8 cellular contexts compared by ENCODE assay signal in the genomic region with DNA sequence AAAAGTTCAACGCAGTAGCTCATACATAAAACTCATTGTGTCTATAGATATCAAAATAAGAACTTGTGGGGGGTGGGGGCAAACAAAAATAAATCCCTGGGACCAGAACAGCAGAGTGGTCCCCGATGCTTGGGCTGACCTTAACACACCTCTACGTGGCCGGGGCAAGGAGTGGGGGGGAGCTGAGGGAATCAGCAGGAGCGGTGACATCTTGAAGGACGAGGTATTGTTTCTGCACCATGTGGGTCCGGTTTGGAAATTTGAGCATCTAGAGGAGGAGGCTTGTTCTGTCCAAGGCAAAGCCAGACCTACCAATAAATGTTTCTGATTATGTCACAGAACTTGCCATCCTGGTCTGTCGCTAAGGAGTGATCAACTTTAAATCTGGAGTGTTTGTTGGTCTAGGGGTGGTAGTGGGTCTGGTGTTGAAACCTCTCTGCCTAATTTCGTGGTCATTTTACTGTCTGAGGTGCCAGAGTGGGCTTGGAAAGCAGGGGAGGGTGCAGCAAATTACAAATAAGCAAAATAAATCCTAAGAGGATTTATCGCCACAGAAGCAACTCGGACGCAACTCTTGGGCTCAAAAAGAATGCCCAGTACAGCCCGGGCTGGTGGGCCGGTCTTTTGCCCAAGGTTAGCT. TPM values are rescaled to one million over a fixed set of nuclear protein-coding genes. Genes with fewer than 3 reads are reported as not detected.
DNase-seq lines count a peak whose midpoint lies in the region; ATAC-seq and TF ChIP-seq lines count a peak whose summit lies in the region.

No MANE protein-coding gene starts in this region.

- no peaks in the 10 kb centered on the region for H3K9me3 ChIP-seq in SK-N-MC (ENCODE audit: low read depth, low read length)
- no peaks in the 10 kb centered on the region for H3K9me3 ChIP-seq in esophagus squamous epithelium

- H3K27me3 ChIP-seq in esophagus squamous epithelium: no peaks in the 10 kb centered on the region

- peaks cover 13 to 36% (median 17%) of the 10 kb centered on the region in 3 donors for H3K4me1 ChIP-seq in esophagus squamous epithelium

- ATAC-seq in GM18505 (IDR thresholded peaks at IDR 0.05; ENCODE audit: unreplicated experiment): no peak

- H3K36me3 ChIP-seq in SK-N-MC (ENCODE audit: insufficient read depth, low read length): no peaks in the 10 kb centered on the region
- H3K36me3 ChIP-seq in esophagus squamous epithelium: no peaks in the 10 kb centered on the region

- peak overlapping the region; percentile 78 for H3K4me3 Mint-ChIP-seq in progenitor cell of endocrine pancreas (ENCODE audit: low read depth)

- H3K27ac Mint-ChIP-seq in progenitor cell of endocrine pancreas: peak overlapping the region; percentile 79

- TF ChIP-seq POLR2A in esophagus squamous epithelium (IDR thresholded peaks at IDR 0.05) (no peak), GM18505 (IDR thresholded peaks at IDR 0.05; ENCODE audit: borderline replicate concordance, extremely low read depth, insufficient read depth, insufficient read length) (no peak)

- intact Hi-C loops in esophagus squamous epithelium (cut with DNase I): no loop called here

- H3K9ac ChIP-seq in SK-N-MC (ENCODE audit: insufficient read length): peak overlapping the region; percentile 35

- 44 to 53% methylated on average over 12 of the region's 14 CpGs for WGBS in esophagus squamous epithelium, 2 donors

- H3K9me3 Mint-ChIP-seq in progenitor cell of endocrine pancreas (ENCODE audit: low read depth): no peaks in the 10 kb centered on the region

- H3K4me3 ChIP-seq in SK-N-MC (peak overlapping the region; percentile 95), esophagus squamous epithelium (peak overlapping the region; percentile 87 to 99 (median 92))

- TF ChIP-seq CTCF in esophagus squamous epithelium (IDR thresholded peaks at IDR 0.05) (no peak), progenitor cell of endocrine pancreas (IDR thresholded peaks at IDR 0.05; ENCODE audit: unreplicated experiment) (no peak)

- H3K27ac ChIP-seq in SK-N-MC (no peak overlapping the region), esophagus squamous epithelium (peak overlapping the region; percentile 95 to 97 (median 96))

- DNase-seq in ELR (ENCODE audit: low read depth): peak; percentile 18
- DNase-seq in SK-N-MC (ENCODE audit: low read depth, low spot score): no peak
- DNase-seq in esophagus squamous epithelium (lab: John Stamatoyannopoulos, UW): no peak
- no peak for DNase-seq in progenitor cell of endocrine pancreas (ENCODE audit: low spot score, unreplicated experiment)
- DNase-seq in DMS79 (lab: John Stamatoyannopoulos, UW): no peak
- no peak for DNase-seq in NCI-H2107 treated with DMSO at 0.1 percent for 48 hours (lab: John Stamatoyannopoulos, UW; ENCODE audit: unreplicated experiment)
- DNase-seq in NCI-H774 (lab: John Stamatoyannopoulos, UW): no peak

- H3K36me3 Mint-ChIP-seq in progenitor cell of endocrine pancreas (ENCODE audit: insufficient read depth): no peaks in the 10 kb centered on the region

- peaks cover 38% of the 10 kb centered on the region for H3K4me1 Mint-ChIP-seq in progenitor cell of endocrine pancreas (ENCODE audit: low read depth)

- H3K27me3 Mint-ChIP-seq in progenitor cell of endocrine pancreas: peaks cover 13% of the 10 kb centered on the region

RNA-seq across cellular contexts. Expression of gene RAPGEF2, which starts 0.8 kb away (rescaled TPM):
- total RNA-seq in esophagus squamous epithelium: 10 to 100 TPM; 14.1 to 30.5 (median 21.4) TPM
- 68.9 and 70.3 TPM in 2 replicates for total RNA-seq in progenitor cell of endocrine pancreas
